15 cellular contexts compared by ENCODE assay signal in the genomic region with DNA sequence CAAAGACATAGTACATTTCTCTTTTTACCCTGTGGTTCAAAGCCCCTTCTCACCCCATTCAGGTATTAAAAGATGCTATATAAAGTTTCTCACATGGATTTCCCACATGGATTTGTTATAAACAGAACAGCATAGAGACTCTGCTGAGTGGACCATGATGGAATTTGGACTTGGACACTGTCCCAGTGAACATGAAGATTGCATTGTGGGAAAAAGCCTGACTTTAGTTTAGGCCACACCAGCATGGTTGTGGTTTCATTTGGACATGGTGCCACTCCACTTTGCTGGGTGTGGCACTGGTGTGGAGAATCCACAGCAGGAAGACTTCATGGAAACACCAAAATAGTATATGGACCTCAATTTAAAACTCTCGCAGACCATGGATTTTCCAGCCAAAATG.
A peak's percentile ranks its signal among the peaks of the same experiment; 100 is the strongest.
DNase-seq lines count a peak whose midpoint lies in the region; ATAC-seq and TF ChIP-seq lines count a peak whose summit lies in the region.
"Had no signal": no experiment of that assay in that cellular context is flagged by ENCODE, and none has a peak within 500 bp of the region (broad histone marks: within the 10 kb centered on the region; RNA-seq: fewer than 3 reads in every experiment).

No MANE protein-coding gene starts in this region.

- H3K4me1 ChIP-seq in right cardiac atrium (ENCODE audit: control insufficient read depth, insufficient read depth, low read length): peaks cover 7% of the 10 kb centered on the region

- no peaks in the 10 kb centered on the region for H3K27me3 ChIP-seq in right cardiac atrium (ENCODE audit: control insufficient read depth, insufficient read depth)

- DNase-seq in Right ventricle myocardium superior (no peak), cardiac septum (ENCODE audit: low spot score) (no peak), astrocyte of the spinal cord (ENCODE audit: low read depth, low spot score) (peak; percentile 57), right cardiac atrium (no peak), SHP77 treated with DMSO at 0.1 percent for 48 hours (lab: John Stamatoyannopoulos, UW) (no peak)
- DNase-seq in activated naive CD4-positive, alpha-beta T cell (lab: John Stamatoyannopoulos, UW): no peak
- DNase-seq: activated gamma-delta T cell; Caco-2; cerebellar nuclear complex; Kasumi-1; NCI-H2081; stimulated activated naive CD8-positive, alpha-beta T cell treated with anti-CD3 and anti-CD28 coated beads, Interleukin-15, amount 100 ng/mL, for 72 hours had no signal

- ATAC-seq in Right ventricle myocardium superior (ENCODE audit: poor library complexity) (peak; percentile 70), right cardiac atrium (peak; percentile 35 to 52), HG03439 (IDR thresholded peaks at IDR 0.05; ENCODE audit: unreplicated experiment) (no peak), HG03135 (IDR thresholded peaks at IDR 0.05; ENCODE audit: unreplicated experiment) (no peak)
- ATAC-seq: stimulated activated naive CD8-positive, alpha-beta T cell treated with anti-CD3 and anti-CD28 coated beads, Interleukin-15, amount 100 ng/mL, for 72 hours had no signal

- WGBS in right cardiac atrium: 94% methylated on average over 1 of the region's 1 CpG

- intact Hi-C loops in Right ventricle myocardium superior (cut with DNase I) (no loop called here), cardiac septum (cut with DNase I) (no loop called here), right cardiac atrium (cut with DNase I) (no loop called here)

- in situ Hi-C loops in astrocyte of the spinal cord (cut with HindIII; ENCODE audit: low sequenced_read_pairs): no loop called here

- H3K27ac ChIP-seq in right cardiac atrium (ENCODE audit: low read length): no peak overlapping the region
- H3K27ac ChIP-seq: SK-N-MC had no signal

- no peak overlapping the region for H3K4me3 ChIP-seq in astrocyte of the spinal cord (ENCODE audit: low read depth, low read length)
- H3K4me3 ChIP-seq in right cardiac atrium (ENCODE audit: low read length): no peak overlapping the region
- H3K4me3 ChIP-seq: SK-N-MC had no signal

- TF ChIP-seq CTCF in astrocyte of the spinal cord (IDR thresholded peaks at IDR 0.05; ENCODE audit: low read depth, low read length): no peak

- no peaks in the 10 kb centered on the region for H3K9me3 ChIP-seq in right cardiac atrium (ENCODE audit: control insufficient read depth, low read length)
- H3K9me3 ChIP-seq: Caco-2 had no signal

Comparison
In these comparisons a context has a peak if more than half of its experiments do, and no peak if none do; other contexts are left out.
1. ATAC-seq: peak in Right ventricle myocardium superior (single experiment) and right cardiac atrium (2 of 2); none in HG03439 (single experiment) and HG03135 (single experiment).